Comparison of ENCODE assay signal across 21 cellular contexts in genomic region chr3:195764961-195765706, GRCh38. TPM values are rescaled to one million over a fixed set of nuclear protein-coding genes. Genes with fewer than 3 reads are reported as not detected.
DNase-seq lines count a peak whose midpoint lies in the region; ATAC-seq and TF ChIP-seq lines count a peak whose summit lies in the region.
"Had no signal": no experiment of that assay in that cellular context is flagged by ENCODE, and none has a peak within 500 bp of the region (broad histone marks: within the 10 kb centered on the region; RNA-seq: fewer than 3 reads in every experiment).

No MANE protein-coding gene starts in this region.

- no peaks in the 10 kb centered on the region for H3K9me2 ChIP-seq in MM.1S (replicated peaks; ENCODE audit: insufficient read depth, low read length)

- H3K27me3 Mint-ChIP-seq in neural progenitor cell (ENCODE audit: insufficient read depth, low read depth) = peaks cover 2% of the 10 kb centered on the region

- H3K9ac ChIP-seq in MM.1S (ENCODE audit: low read length) = no peak overlapping the region
- no peak overlapping the region for H3K9ac ChIP-seq in neural progenitor cell

- WGBS in spleen, 5 donors = 88 to 94% (median 92%) methylated on average over 21 to 28 of the region's 28 CpGs

- DNase-seq in Right ventricle myocardium superior (peak; percentile 27), right atrium auricular region (ENCODE audit: low spot score) (no peak), MM.1S (peak; percentile 5), left colon (no peak), spleen (peak; percentile 69), neural progenitor cell (ENCODE audit: low spot score) (no peak)
- no peak for DNase-seq in stimulated activated CD4-positive, alpha-beta T cell treated with anti-CD3 and anti-CD28 coated beads, Interleukin-12 subunit alpha, Interleukin-12 subunit beta, amount 100 ng/mL, for 4 hours
- DNase-seq: EL, GF-D8, KBM-7, NCI-H1105, NCI-H2081, NCI-H2171, NCI-H345, NCI-H524 had no signal

- no peak for TF ChIP-seq POLR2A in spleen (IDR thresholded peaks at IDR 0.05)

- H4K20me1 ChIP-seq in MM.1S (ENCODE audit: insufficient read depth, low read length) = no peaks in the 10 kb centered on the region
- H4K20me1 ChIP-seq in neural progenitor cell (ENCODE audit: low read depth) = no peaks in the 10 kb centered on the region

- TF ChIP-seq CTCF in right atrium auricular region (IDR thresholded peaks at IDR 0.05) (no peak), MM.1S (IDR thresholded peaks at IDR 0.05; ENCODE audit: low read length) (no peak), spleen (IDR thresholded peaks at IDR 0.05 in 8 of 11, conservative IDR thresholded peaks at IDR 0.05 in 3 of 11) (no peak), neural progenitor cell (IDR thresholded peaks at IDR 0.05) (no peak)

- H3K4me3 Mint-ChIP-seq in neural progenitor cell = no peak overlapping the region
- H3K4me3 Mint-ChIP-seq: B cell had no signal

- H3K4me2 ChIP-seq in MM.1S (ENCODE audit: low read depth, low read length) = no peak overlapping the region
- H3K4me2 ChIP-seq in neural progenitor cell = no peak overlapping the region
- H3K4me2 ChIP-seq: A549 had no signal

- H3K79me2 ChIP-seq in MM.1S (ENCODE audit: low read length) (no peaks in the 10 kb centered on the region), neural progenitor cell (ENCODE audit: low read depth) (no peaks in the 10 kb centered on the region)

- no peak overlapping the region for H2AFZ ChIP-seq in MM.1S (ENCODE audit: low read length)
- no peak overlapping the region for H2AFZ ChIP-seq in neural progenitor cell (replicated peaks)

- H3K36me3 ChIP-seq in right atrium auricular region = no peaks in the 10 kb centered on the region
- no peaks in the 10 kb centered on the region for H3K36me3 ChIP-seq in MM.1S (replicated peaks; ENCODE audit: insufficient read depth, low read length)
- H3K36me3 ChIP-seq in spleen = no peaks in the 10 kb centered on the region
- H3K36me3 ChIP-seq in neural progenitor cell = no peaks in the 10 kb centered on the region

- H3K27me3 ChIP-seq in right atrium auricular region (no peaks in the 10 kb centered on the region), MM.1S (replicated peaks; ENCODE audit: insufficient read depth, low read length) (peaks cover 82% of the 10 kb centered on the region), spleen (replicated peaks in 1 of 7) (peaks cover 0 to 49% (median 23%) of the 10 kb centered on the region in 7 donors), neural progenitor cell (no peaks in the 10 kb centered on the region)

- H3K4me1 Mint-ChIP-seq in neural progenitor cell = no peaks in the 10 kb centered on the region
- H3K4me1 Mint-ChIP-seq: B cell had no signal

- H3K36me3 Mint-ChIP-seq in neural progenitor cell = no peaks in the 10 kb centered on the region

- intact Hi-C loops in Right ventricle myocardium superior (cut with DNase I) (no loop called here), left colon (cut with DNase I, micrococcal nuclease) (no loop called here), spleen (cut with DNase I; ENCODE audit: low total_unique reads) (no loop called here)

- H3K27ac ChIP-seq in right atrium auricular region (no peak overlapping the region), MM.1S (ENCODE audit: low read length) (no peak overlapping the region), spleen (no peak overlapping the region), neural progenitor cell (no peak overlapping the region)
- H3K27ac ChIP-seq: A549 had no signal

- H3K27ac Mint-ChIP-seq in neural progenitor cell = no peak overlapping the region
- H3K27ac Mint-ChIP-seq: B cell had no signal

- peaks cover 2% of the 10 kb centered on the region for H3K9me3 Mint-ChIP-seq in neural progenitor cell

- H3K9me3 ChIP-seq in right atrium auricular region (no peaks in the 10 kb centered on the region), MM.1S (replicated peaks; ENCODE audit: insufficient read depth, low read length) (no peaks in the 10 kb centered on the region), spleen (no peaks in the 10 kb centered on the region), neural progenitor cell (ENCODE audit: low read depth) (no peaks in the 10 kb centered on the region)
- H3K9me3 ChIP-seq: A549 had no signal

- no peaks in the 10 kb centered on the region for H3K4me1 ChIP-seq in right atrium auricular region
- no peaks in the 10 kb centered on the region for H3K4me1 ChIP-seq in MM.1S (ENCODE audit: low read length)
- H3K4me1 ChIP-seq in spleen = peaks cover 0 to 15% (median 7%) of the 10 kb centered on the region in 6 donors
- H3K4me1 ChIP-seq in neural progenitor cell = no peaks in the 10 kb centered on the region
- H3K4me1 ChIP-seq: A549 had no signal

- ATAC-seq in Right ventricle myocardium superior (ENCODE audit: poor library complexity) = no peak
- ATAC-seq in left colon = peak; percentile 3
- ATAC-seq in GM21723 (IDR thresholded peaks at IDR 0.05; ENCODE audit: unreplicated experiment) = no peak
- ATAC-seq: A549, Panc1 had no signal

- no peaks in the 10 kb centered on the region for H3F3A ChIP-seq in MM.1S (ENCODE audit: insufficient read depth, low read length)
- H3F3A ChIP-seq in neural progenitor cell (ENCODE audit: low read depth) = no peaks in the 10 kb centered on the region

- no peak overlapping the region for H3K4me3 ChIP-seq in right atrium auricular region
- no peak overlapping the region for H3K4me3 ChIP-seq in MM.1S (ENCODE audit: low read length)
- no peak overlapping the region for H3K4me3 ChIP-seq in spleen
- H3K4me3 ChIP-seq in neural progenitor cell = no peak overlapping the region
- H3K4me3 ChIP-seq: A549 had no signal

RNA-seq across cellular contexts. Expression of gene MUC20, which starts 44.4 kb away (rescaled TPM):
- total RNA-seq in Right ventricle myocardium superior = 5.4 TPM
- 1 to 10 TPM; 3.4 to 5.0 TPM for total RNA-seq in right atrium auricular region
- 100 to 1,000 TPM; 110 to 115 TPM for total RNA-seq in left colon
- 10 to 100 TPM in 1 of 7 donors, 1 to 10 TPM in 6; 1.8 to 13.6 (median 3.2) TPM for total RNA-seq in spleen
- polyA plus RNA-seq in spleen = 1 to 10 TPM in 2 of 3 donors, under 1 TPM in 1; 0.38 to 5.4 (median 3.3) TPM
- 0.17 TPM in 1 of 2 replicates, not detected in the other for total RNA-seq in neural progenitor cell (ENCODE audit: low replicate concordance)
- total RNA-seq: SK-MEL-5 had no signal

RNA-seq across cellular contexts. Expression of gene MUC4, which starts 46.6 kb away (rescaled TPM):
- total RNA-seq in Right ventricle myocardium superior (not detected), right atrium auricular region (under 1 TPM in 1 of 2 donors, not detected in 1; 0.12 TPM), left colon (100 to 1,000 TPM; 114 to 356 TPM), spleen (not detected), neural progenitor cell (ENCODE audit: low replicate concordance) (0.53 TPM in 1 of 2 replicates, not detected in the other)
- under 1 TPM in 2 of 3 donors, not detected in 1; 0.02 to 0.03 TPM for polyA plus RNA-seq in spleen
- total RNA-seq: H4, SK-MEL-5 had no signal

Comparison
In these comparisons a context has a peak if more than half of its experiments do, and no peak if none do; other contexts are left out.
1. DNase-seq: peak in Right ventricle myocardium superior (single experiment), MM.1S (single experiment) and spleen (single experiment); none in right atrium auricular region (single experiment), left colon (0 of 2), neural progenitor cell (single experiment) and stimulated activated CD4-positive, alpha-beta T cell treated with anti-CD3 and anti-CD28 coated beads, Interleukin-12 subunit alpha, Interleukin-12 subunit beta, amount 100 ng/mL, for 4 hours (single experiment).
2. RNA of gene MUC20, which starts 44.4 kb away (total RNA-seq): 110 to 115 TPM in left colon; 5.4 TPM in Right ventricle myocardium superior (single experiment), 3.4 to 5.0 TPM in right atrium auricular region, 1.8 to 13.6 TPM in spleen and 0.17 TPM in neural progenitor cell; every median in the first group is over 4 times any median in the second.
3. RNA of gene MUC4, which starts 46.6 kb away (total RNA-seq): 114 to 356 TPM in left colon; 0.12 TPM in right atrium auricular region, not detected in Right ventricle myocardium superior (single experiment), not detected in spleen and 0.53 TPM in neural progenitor cell; every median in the first group is over 10 times any median in the second.